ENCODE assay signal across 8 cellular contexts in the genomic region with DNA sequence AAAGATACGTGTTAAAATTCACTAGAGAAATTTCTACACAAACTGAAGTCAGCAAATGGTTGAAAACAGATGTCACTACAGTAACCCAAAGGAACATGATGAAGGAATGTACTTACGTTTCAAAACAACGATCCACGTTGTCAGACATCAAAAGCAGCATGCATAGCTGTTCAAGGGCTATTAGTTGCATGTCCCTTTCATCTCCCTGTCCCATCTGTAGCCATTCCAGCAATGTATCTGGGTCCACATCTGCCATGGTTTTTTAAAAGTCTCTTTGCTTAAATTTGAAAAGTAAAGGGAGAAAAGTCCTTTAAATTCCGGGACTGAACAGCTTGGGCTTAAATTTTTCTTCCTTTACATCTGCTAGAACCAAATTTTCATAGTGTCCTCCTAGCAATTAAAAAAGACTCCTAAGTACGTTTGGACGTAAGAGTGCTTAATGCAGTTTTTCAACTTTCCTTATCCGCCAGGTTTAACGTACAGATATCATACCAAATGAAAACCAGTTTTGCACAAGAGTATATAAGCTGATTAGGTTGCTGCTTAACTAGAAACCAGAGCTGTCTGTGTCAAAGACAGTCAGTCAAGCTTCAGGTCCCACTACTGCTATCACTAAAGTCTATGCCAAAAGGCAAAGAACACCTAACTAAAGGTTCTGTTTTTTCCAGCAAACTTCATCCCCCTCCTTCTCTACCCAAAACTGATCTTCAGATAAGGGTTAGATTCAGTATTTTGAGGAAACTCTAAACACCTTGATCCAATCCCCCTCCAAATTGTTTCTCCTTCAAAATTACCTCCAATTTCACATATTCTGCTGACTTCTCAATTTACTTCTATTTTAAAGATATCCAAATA. TPM values are rescaled to one million over a fixed set of nuclear protein-coding genes. Genes with fewer than 3 reads are reported as not detected.
DNase-seq lines count a peak whose midpoint lies in the region; ATAC-seq and TF ChIP-seq lines count a peak whose summit lies in the region.

No MANE protein-coding gene starts in this region.

- no peak for ATAC-seq in GM21723 (IDR thresholded peaks at IDR 0.05; ENCODE audit: unreplicated experiment)
- no peak for ATAC-seq in HG03039 (IDR thresholded peaks at IDR 0.05; ENCODE audit: unreplicated experiment)

- H3K4me1 ChIP-seq in esophagus muscularis mucosa = peaks cover 16 to 66% (median 61%) of the 10 kb centered on the region in 4 donors
- H3K4me1 ChIP-seq in neutrophil (ENCODE audit: control insufficient read depth in 1 of 2, insufficient read depth in 1 of 2, low read depth in 1 of 2, low read length in 1 of 2) = peaks cover 29 to 36% of the 10 kb centered on the region in 2 experiments

- 6% methylated on average over 9 of the region's 9 CpGs for WGBS in esophagus muscularis mucosa

- intact Hi-C loops in CD14-positive monocyte (cut with micrococcal nuclease) (loop anchor here in 1 of 2 donors (5.0 to 10.0 kb wide), 2 partner anchors 86 to 149 kb away; no protein-coding TSS in a partner anchor), esophagus muscularis mucosa (cut with DNase I) (loop anchor here (5.0 to 10.0 kb wide), 4 partner anchors 39 to 149 kb away; no protein-coding TSS in a partner anchor)

- CTCF ChIA-PET in HEK293T (lab: Yijun Ruan, JAX) = interaction anchor here (0.6 kb wide), 1 partner anchor 18 kb away, joined by 5 read pairs; no protein-coding TSS in a partner anchor

- TF ChIP-seq POLR2A in esophagus muscularis mucosa (IDR thresholded peaks at IDR 0.05; ENCODE audit: low read depth) = no peak

- H3K27ac ChIP-seq in esophagus muscularis mucosa (replicated peaks in 1 of 4) (peak overlapping the region; percentile 93 to 100 (median 100)), neutrophil (peak overlapping the region; percentile 92)

- peaks cover 0 to 20% (median 15%) of the 10 kb centered on the region in 4 donors for H3K36me3 ChIP-seq in esophagus muscularis mucosa
- H3K36me3 ChIP-seq in neutrophil = peaks cover 9% of the 10 kb centered on the region

- no peak for TF ChIP-seq EP300 in esophagus muscularis mucosa (IDR thresholded peaks at IDR 0.05)

- H3K9me3 ChIP-seq in esophagus muscularis mucosa (no peaks in the 10 kb centered on the region), neutrophil (no peaks in the 10 kb centered on the region)

- DNase-seq in CD14-positive monocyte (ENCODE audit: low spot score) (no peak), HEK293T (ENCODE audit: extremely low spot score) (peak; percentile 17), SW480 (ENCODE audit: low spot score) (peak; percentile 79), esophagus muscularis mucosa (ENCODE audit: extremely low spot score) (no peak), activated gamma-delta T cell (lab: John Stamatoyannopoulos, UW) (no peak)

- H3K36me3 Mint-ChIP-seq in CD14-positive monocyte = peaks cover 28 to 32% of the 10 kb centered on the region in 2 donors

- peaks cover 0 to 1% (median 0%) of the 10 kb centered on the region in 7 donors for H3K9me3 Mint-ChIP-seq in CD14-positive monocyte

- H3K27me3 Mint-ChIP-seq in CD14-positive monocyte (ENCODE audit: low read depth in 3 of 3) = peaks cover 0 to 1% (median 0%) of the 10 kb centered on the region in 3 donors

- peak overlapping the region in 6 of 7 donors; percentile 16 to 98 (median 84) for H3K27ac Mint-ChIP-seq in CD14-positive monocyte

- TF ChIP-seq CTCF in CD14-positive monocyte (IDR thresholded peaks at IDR 0.05) = no peak
- TF ChIP-seq CTCF in esophagus muscularis mucosa (IDR thresholded peaks at IDR 0.05) = no peak
- no peak for TF ChIP-seq CTCF in neutrophil (IDR thresholded peaks at IDR 0.05)

- H3K4me3 Mint-ChIP-seq in CD14-positive monocyte = peak overlapping the region; percentile 80 to 87

- H3K4me3 ChIP-seq in esophagus muscularis mucosa (peak overlapping the region; percentile 60 to 98 (median 84)), neutrophil (ENCODE audit: low read depth in 1 of 2, low read length in 1 of 2) (peak overlapping the region; percentile 77 to 85)

- H3K27me3 ChIP-seq in esophagus muscularis mucosa (no peaks in the 10 kb centered on the region), neutrophil (no peaks in the 10 kb centered on the region)

- POLR2A ChIA-PET in HEK293T (lab: Yijun Ruan, JAX) = interaction anchor here (0.7 to 3.0 kb wide), 3 partner anchors 9 to 180 kb away, joined by 3 to 15 read pairs (median 3); a partner anchor contains a TSS

- peaks cover 34% of the 10 kb centered on the region for H3K4me1 Mint-ChIP-seq in CD14-positive monocyte

TF ChIP-seq in HEK293T, 16 proteins besides CTCF, POLR2A, EP300 and RAD21:
- TF ChIP-seq, protein P1, sequence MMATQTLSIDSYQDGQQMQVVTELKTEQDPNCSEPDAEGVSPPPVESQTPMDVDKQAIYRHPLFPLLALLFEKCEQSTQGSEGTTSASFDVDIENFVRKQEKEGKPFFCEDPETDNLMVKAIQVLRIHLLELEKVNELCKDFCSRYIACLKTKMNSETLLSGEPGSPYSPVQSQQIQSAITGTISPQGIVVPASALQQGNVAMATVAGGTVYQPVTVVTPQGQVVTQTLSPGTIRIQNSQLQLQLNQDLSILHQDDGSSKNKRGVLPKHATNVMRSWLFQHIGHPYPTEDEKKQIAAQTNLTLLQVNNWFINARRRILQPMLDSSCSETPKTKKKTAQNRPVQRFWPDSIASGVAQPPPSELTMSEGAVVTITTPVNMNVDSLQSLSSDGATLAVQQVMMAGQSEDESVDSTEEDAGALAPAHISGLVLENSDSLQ (IDR thresholded peaks at IDR 0.05) = 0 out of 2 replicates have a peak, but pooled peaks have one; percentile 6
- no peak for TF ChIP-seq CTBP1 (IDR thresholded peaks at IDR 0.05; ENCODE audit: borderline replicate concordance)

RNA-seq across cellular contexts. Expression of a gene that starts 1.7 kb away (rescaled TPM):
- 10 to 100 TPM; 12.7 to 21.5 TPM for polyA plus RNA-seq in CD14-positive monocyte
- total RNA-seq in esophagus muscularis mucosa = 100 to 1,000 TPM; 177 to 224 (median 206) TPM

Comparison
In these comparisons a context has a peak if more than half of its experiments do, and no peak if none do; other contexts are left out.
1. DNase-seq: peak in HEK293T (single experiment) and SW480 (single experiment); none in CD14-positive monocyte (single experiment), esophagus muscularis mucosa (single experiment) and activated gamma-delta T cell (single experiment).